ENCODE assay signal across 1 cellular context in genomic region chr19:55070755-55071502, GRCh38.
TF ChIP-seq lines count a peak whose summit lies in the region.

No MANE protein-coding gene starts in this region.

TF ChIP-seq in GM12878, 131 proteins besides CTCF, POLR2A, EP300 and RAD21:
- TF ChIP-seq PBX3 (IDR thresholded peaks at IDR 0.05; ENCODE audit: insufficient replicate concordance, low read depth, low read length) (no peak), MLLT1 (IDR thresholded peaks at IDR 0.05) (no peak), TARDBP (IDR thresholded peaks at IDR 0.05; ENCODE audit: borderline replicate concordance) (no peak), PKNOX1 (IDR thresholded peaks at IDR 0.05) (no peak), GATAD2B (conservative IDR thresholded peaks at IDR 0.05; ENCODE audit: low read depth) (no peak), PAX5 (IDR thresholded peaks at IDR 0.05; ENCODE audit: borderline replicate concordance, low read depth, low read length) (no peak), ZSCAN29 (IDR thresholded peaks at IDR 0.05) (no peak), ZNF24 (IDR thresholded peaks at IDR 0.05) (no peak), EED (IDR thresholded peaks at IDR 0.05; ENCODE audit: low read depth) (no peak), NR2C2 (IDR thresholded peaks at IDR 0.05; ENCODE audit: borderline replicate concordance, control insufficient read depth, insufficient read length, low read depth) (no peak), ETV6 (conservative IDR thresholded peaks at IDR 0.05 in 1 of 2, IDR thresholded peaks at IDR 0.05 in 1 of 2; ENCODE audit: borderline replicate concordance in 1 of 2, low read depth in 1 of 2) (no peak), ZNF687 (IDR thresholded peaks at IDR 0.05) (no peak), MTA2 (IDR thresholded peaks at IDR 0.05; ENCODE audit: low read depth) (no peak), NFIC (IDR thresholded peaks at IDR 0.05; ENCODE audit: low read depth, low read length) (no peak), CREB1 (IDR thresholded peaks at IDR 0.05; ENCODE audit: low read depth) (no peak)
